Comparison of ENCODE assay signal across 11 cellular contexts in genomic region chr6:13407709-13408695, GRCh38.
A peak's percentile ranks its signal among the peaks of the same experiment; 100 is the strongest.
DNase-seq lines count a peak whose midpoint lies in the region; ATAC-seq, FAIRE-seq and TF ChIP-seq lines count a peak whose summit lies in the region.
"Had no signal": no experiment of that assay in that cellular context is flagged by ENCODE, and none has a peak within 500 bp of the region (broad histone marks: within the 10 kb centered on the region; RNA-seq: fewer than 3 reads in every experiment).

No MANE protein-coding gene starts in this region.

- H3K79me2 ChIP-seq in GM23248 (ENCODE audit: insufficient read depth): no peaks in the 10 kb centered on the region

- intact Hi-C loops in gastrocnemius medialis (cut with DNase I; ENCODE audit: low total_unique reads): no loop called here
- intact Hi-C loops in kidney (cut with DNase I): no loop called here

- ATAC-seq in T-helper 17 cell: peak; percentile 23
- ATAC-seq in gastroesophageal sphincter: peak; percentile 75
- ATAC-seq in gastrocnemius medialis: peak; percentile 5 to 56
- ATAC-seq in GM21526 (IDR thresholded peaks at IDR 0.05; ENCODE audit: low FRiP score, unreplicated experiment): no peak
- ATAC-seq: stimulated activated naive CD8-positive, alpha-beta T cell treated with anti-CD3 and anti-CD28 coated beads, Interleukin-15, Interleukin-2, amounts not matched to agents 100 U/mL and 50 U/mL, for 24 hours had no signal

- no peak overlapping the region for H3K4me2 ChIP-seq in GM23248 (ENCODE audit: unreplicated experiment)

- peak; percentile 84 for DNase-seq in GM23248
- DNase-seq in T-helper 17 cell: no peak
- DNase-seq in gastrocnemius medialis: no peak
- no peak for DNase-seq in kidney
- DNase-seq in SK-N-DZ (ENCODE audit: low spot score): no peak
- no peak for DNase-seq in GM13977 (ENCODE audit: low spot score)
- DNase-seq: activated naive CD8-positive, alpha-beta T cell treated with anti-CD3 and anti-CD28 coated beads, Interleukin-2, amount 10 ng/mL, durations not matched to agents 7 days and 5 days; naive B cell; stimulated activated naive CD8-positive, alpha-beta T cell treated with anti-CD3 and anti-CD28 coated beads, Interleukin-15, Interleukin-2, amounts not matched to agents 100 U/mL and 50 U/mL, for 24 hours had no signal

- H3K27me3 Mint-ChIP-seq in T-helper 17 cell: no peaks in the 10 kb centered on the region
- H3K27me3 Mint-ChIP-seq: activated naive CD8-positive, alpha-beta T cell treated with anti-CD3 and anti-CD28 coated beads, Interleukin-2, amount 10 ng/mL, durations not matched to agents 7 days and 5 days; naive B cell had no signal

- H3K4me1 ChIP-seq in GM23248 (ENCODE audit: insufficient read depth) (peaks cover 26% of the 10 kb centered on the region), gastroesophageal sphincter (peaks cover 12 to 65% (median 16%) of the 10 kb centered on the region in 3 donors), gastrocnemius medialis (peaks cover 91 to 95% of the 10 kb centered on the region in 2 donors), kidney (ENCODE audit: control insufficient read depth in 1 of 2, insufficient read depth in 1 of 2, low read depth in 1 of 2, low read length in 2 of 2) (peaks cover 3 to 10% of the 10 kb centered on the region in 2 donors)

- H3K9me3 ChIP-seq in GM23248 (ENCODE audit: low read depth) (no peaks in the 10 kb centered on the region), T-helper 17 cell (ENCODE audit: control insufficient read depth, low read length, poor library complexity, severe bottlenecking) (no peaks in the 10 kb centered on the region), gastroesophageal sphincter (no peaks in the 10 kb centered on the region), gastrocnemius medialis (no peaks in the 10 kb centered on the region), kidney (ENCODE audit: control insufficient read depth in 1 of 2, low read length in 2 of 2) (no peaks in the 10 kb centered on the region)

- no peak overlapping the region for H3K4me3 Mint-ChIP-seq in T-helper 17 cell
- H3K4me3 Mint-ChIP-seq: activated naive CD8-positive, alpha-beta T cell treated with anti-CD3 and anti-CD28 coated beads, Interleukin-2, amount 10 ng/mL, durations not matched to agents 7 days and 5 days had no signal

- in situ Hi-C loops in GM23248 (cut with MboI) (no loop called here), gastrocnemius medialis (cut with MboI; ENCODE audit: low sequenced_read_pairs in 4 of 4) (loop anchor here in 1 of 4 donors (25.0 kb wide), 1 partner anchor 129 kb away; no protein-coding TSS in a partner anchor), GM13977 (cut with MboI; ENCODE audit: low pct_unique_long_range_greater_than_20kb, low sequenced_read_pairs, unreplicated experiment) (no loop called here)

- TF ChIP-seq CTCF in gastroesophageal sphincter (IDR thresholded peaks at IDR 0.05) (no peak), gastrocnemius medialis (IDR thresholded peaks at IDR 0.05 in 4 of 5, conservative IDR thresholded peaks at IDR 0.05 in 1 of 5) (no peak), kidney (IDR thresholded peaks at IDR 0.05; ENCODE audit: borderline replicate concordance, extremely low read depth, insufficient read depth) (no peak), GM13977 (IDR thresholded peaks at IDR 0.05; ENCODE audit: extremely low read depth, insufficient read depth, missing control alignments) (no peak)

- H3K4me1 Mint-ChIP-seq in T-helper 17 cell: peaks cover 7% of the 10 kb centered on the region

- H3K27ac Mint-ChIP-seq in T-helper 17 cell: no peak overlapping the region
- H3K27ac Mint-ChIP-seq: activated naive CD8-positive, alpha-beta T cell treated with anti-CD3 and anti-CD28 coated beads, Interleukin-2, amount 10 ng/mL, durations not matched to agents 7 days and 5 days had no signal

- no peaks in the 10 kb centered on the region for H4K20me1 ChIP-seq in GM23248 (ENCODE audit: insufficient read depth)

- H2AFZ ChIP-seq in GM23248: no peak overlapping the region

- H3K27me3 ChIP-seq in GM23248 (replicated peaks; ENCODE audit: insufficient read depth) (no peaks in the 10 kb centered on the region), gastroesophageal sphincter (no peaks in the 10 kb centered on the region), gastrocnemius medialis (no peaks in the 10 kb centered on the region)

- H3K4me3 ChIP-seq in GM23248 (no peak overlapping the region), gastroesophageal sphincter (no peak overlapping the region), gastrocnemius medialis (no peak overlapping the region), kidney (ENCODE audit: low read length in 2 of 2) (no peak overlapping the region)

- H3K9me2 ChIP-seq in GM23248 (ENCODE audit: insufficient read depth): no peaks in the 10 kb centered on the region

- FAIRE-seq in kidney (lab: Jason Lieb, UNC): no peak

- peak overlapping the region; percentile 35; the same call in 1 of the 2 replicates for H3K9ac ChIP-seq in GM23248
- H3K9ac ChIP-seq in kidney (ENCODE audit: low read length in 2 of 2): no peak overlapping the region

- peaks cover 8% of the 10 kb centered on the region; the same call in 1 of the 2 replicates for H3F3A ChIP-seq in GM23248 (ENCODE audit: insufficient read depth)

- no peak for TF ChIP-seq EP300 in gastroesophageal sphincter (IDR thresholded peaks at IDR 0.05)

- 84 to 87% methylated on average over 12 of the region's 12 CpGs for WGBS in GM23248 (ENCODE audit: low coverage in 1 of 2, low lambda C conversion rate in 2 of 2, missing lambda C conversion rate in 2 of 2), 2 experiments
- 78 to 84% methylated on average over 8 to 11 of the region's 12 CpGs for WGBS in gastroesophageal sphincter (ENCODE audit: low coverage in 1 of 2), 2 donors

- no peak for TF ChIP-seq POLR2A in gastroesophageal sphincter (IDR thresholded peaks at IDR 0.05)
- TF ChIP-seq POLR2A in gastrocnemius medialis (IDR thresholded peaks at IDR 0.05): no peak

- H3K36me3 ChIP-seq in GM23248 (ENCODE audit: low read depth) (no peaks in the 10 kb centered on the region), gastroesophageal sphincter (no peaks in the 10 kb centered on the region), gastrocnemius medialis (no peaks in the 10 kb centered on the region), kidney (ENCODE audit: control insufficient read depth in 1 of 2, insufficient read depth in 2 of 2, low read length in 2 of 2) (no peaks in the 10 kb centered on the region)

- H3K36me3 Mint-ChIP-seq in T-helper 17 cell (ENCODE audit: low read depth): no peaks in the 10 kb centered on the region

- H3K27ac ChIP-seq in GM23248 (peak overlapping the region; percentile 69), gastroesophageal sphincter (peak overlapping the region in 3 of 4 donors; percentile 52 to 56 (median 52)), gastrocnemius medialis (peak overlapping the region; percentile 75 to 90 (median 78)), kidney (ENCODE audit: low read depth in 2 of 2, low read length in 2 of 2) (no peak overlapping the region)

Comparison
In these comparisons a context has a peak if more than half of its experiments do, and no peak if none do; other contexts are left out.
1. H3K27ac ChIP-seq: peak in GM23248 (single experiment), gastroesophageal sphincter (3 of 4) and gastrocnemius medialis (4 of 4); none in kidney (0 of 2).